ENCODE assay signal across 9 cellular contexts in genomic region chr9:33151601-33152000, GRCh38. TPM values are rescaled to one million over a fixed set of nuclear protein-coding genes. Genes with fewer than 3 reads are reported as not detected.
A peak's percentile ranks its signal among the peaks of the same experiment; 100 is the strongest.
DNase-seq lines count a peak whose midpoint lies in the region; ATAC-seq and TF ChIP-seq lines count a peak whose summit lies in the region.
"Had no signal": no experiment of that assay in that cellular context is flagged by ENCODE, and none has a peak within 500 bp of the region (broad histone marks: within the 10 kb centered on the region; RNA-seq: fewer than 3 reads in every experiment).

No MANE protein-coding gene starts in this region.

- POLR2A ChIA-PET in AG04450 (lab: Yijun Ruan, JAX) (interaction anchor here (0.8 to 2.0 kb wide), 6 partner anchors 9 to 127 kb away, joined by 3 to 13 read pairs (median 8); partner anchors contain the start of genes B4GALT1 and DNAJA1), Panc1 (lab: Charles Lee) (interaction anchor here (0.6 kb wide), 1 partner anchor 121 kb away, joined by 5 read pairs; no protein-coding TSS in a partner anchor)

- H3K79me2 ChIP-seq in parathyroid adenoma = peaks cover 36% of the 10 kb centered on the region

- DNase-seq in AG04450 (ENCODE audit: low read depth, low spot score) (no peak), Panc1 (ENCODE audit: low read depth, low spot score) (no peak), epithelial cell of prostate (ENCODE audit: low read depth, low spot score) (no peak), hepatic stellate cell (ENCODE audit: low spot score) (no peak), SHP77 (lab: John Stamatoyannopoulos, UW) (no peak), activated gamma-delta T cell (lab: John Stamatoyannopoulos, UW) (no peak)

- no peak for TF ChIP-seq CTCF in AG04450 (IDR thresholded peaks at IDR 0.05; ENCODE audit: low read depth, low read length)
- no peak for TF ChIP-seq CTCF in Panc1 (IDR thresholded peaks at IDR 0.05)
- no peak for TF ChIP-seq CTCF in parathyroid adenoma (IDR thresholded peaks at IDR 0.05)

- ATAC-seq in Panc1 (no peak), HG02870 (IDR thresholded peaks at IDR 0.05; ENCODE audit: unreplicated experiment) (no peak)
- ATAC-seq: activated CD4-positive, CD25-positive, alpha-beta regulatory T cell treated with anti-CD3 and anti-CD28 coated beads, Interleukin-2, amount 50 U/mL, for 24 hours had no signal

- no peak overlapping the region for H2AFZ ChIP-seq in parathyroid adenoma

- CTCF ChIA-PET in AG04450 (lab: Charles Lee) (interaction anchor here (0.6 to 2.1 kb wide), 6 partner anchors 10 to 301 kb away, joined by 3 to 10 read pairs (median 4); no protein-coding TSS in a partner anchor), Panc1 (lab: Charles Lee) (interaction anchor here (0.6 to 1.1 kb wide), 5 partner anchors 19 to 75 kb away, joined by 3 to 8 read pairs (median 3); no protein-coding TSS in a partner anchor)

- H3K9ac ChIP-seq in parathyroid adenoma = no peak overlapping the region

- H3K4me2 ChIP-seq in parathyroid adenoma (ENCODE audit: low read length) = peak overlapping the region; percentile 59

- intact Hi-C loops in Panc1 (cut with micrococcal nuclease; ENCODE audit: unreplicated experiment) = no loop called here

- no peaks in the 10 kb centered on the region for H3K27me3 ChIP-seq in AG04450 (ENCODE audit: control insufficient read depth, insufficient read depth, low read length)
- H3K27me3 ChIP-seq in Panc1 (ENCODE audit: control insufficient read depth, insufficient read depth, low read length) = no peaks in the 10 kb centered on the region
- no peaks in the 10 kb centered on the region for H3K27me3 ChIP-seq in parathyroid adenoma (ENCODE audit: control insufficient read depth, insufficient read depth, low read length)

- no TSS peak for BruUV-seq in Panc1 (replicated peaks; lab: Mats Ljungman, UMichigan)

- in situ Hi-C loops in Panc1 (cut with HindIII; ENCODE audit: low pct_unique_long_range_greater_than_20kb, low sequenced_read_pairs) = no loop called here

- no peaks in the 10 kb centered on the region for H3K36me3 ChIP-seq in Panc1 (ENCODE audit: control insufficient read depth, insufficient read depth, low read length)
- no peaks in the 10 kb centered on the region for H3K36me3 ChIP-seq in parathyroid adenoma (ENCODE audit: control insufficient read depth, insufficient read depth, low read length)

- no peaks in the 10 kb centered on the region for H3K9me3 ChIP-seq in AG04450 (ENCODE audit: control insufficient read depth, insufficient read depth, low read length)
- no peaks in the 10 kb centered on the region for H3K9me3 ChIP-seq in Panc1 (ENCODE audit: control insufficient read depth, insufficient read depth, low read depth, low read length)
- no peaks in the 10 kb centered on the region for H3K9me3 ChIP-seq in parathyroid adenoma (ENCODE audit: control insufficient read depth, low read length)

- H3K27ac ChIP-seq in AG04450 (ENCODE audit: low read depth, low read length) (peak overlapping the region; percentile 85), Panc1 (ENCODE audit: low read length) (peak overlapping the region; percentile 76), epithelial cell of prostate (peak overlapping the region; percentile 52), parathyroid adenoma (peak overlapping the region; percentile 51)

- H3K4me3 ChIP-seq in AG04450 (ENCODE audit: low read depth, low read length) (peak overlapping the region; percentile 35; the same call in 1 of the 2 replicates), Panc1 (ENCODE audit: low read depth in 2 of 2, low read length in 2 of 2) (no peak overlapping the region), parathyroid adenoma (ENCODE audit: low read depth, low read length) (no peak overlapping the region)

- H3K4me1 ChIP-seq in Panc1 (ENCODE audit: control insufficient read depth, insufficient read depth, low read length) = peaks cover 36% of the 10 kb centered on the region
- H3K4me1 ChIP-seq in parathyroid adenoma = peaks cover 14% of the 10 kb centered on the region

RNA-seq across cellular contexts. Expression of gene B4GALT1, which starts 15.5 kb away (rescaled TPM):
- 55.3 and 57.0 TPM in 2 replicates for polyA plus RNA-seq in AG04450 (2011; rRNA removed)
- polyA minus RNA-seq in AG04450 (2011; rRNA and poly(A)+ RNA removed) = 64.4 and 70.9 TPM in 2 replicates
- 57.4 TPM for total RNA-seq in Panc1 (2021; ENCODE audit: unreplicated experiment)
- polyA plus RNA-seq in Panc1 (2012; ENCODE audit: insufficient read length) = 34.5 TPM
